3 cellular contexts compared by ENCODE assay signal in the genomic region with DNA sequence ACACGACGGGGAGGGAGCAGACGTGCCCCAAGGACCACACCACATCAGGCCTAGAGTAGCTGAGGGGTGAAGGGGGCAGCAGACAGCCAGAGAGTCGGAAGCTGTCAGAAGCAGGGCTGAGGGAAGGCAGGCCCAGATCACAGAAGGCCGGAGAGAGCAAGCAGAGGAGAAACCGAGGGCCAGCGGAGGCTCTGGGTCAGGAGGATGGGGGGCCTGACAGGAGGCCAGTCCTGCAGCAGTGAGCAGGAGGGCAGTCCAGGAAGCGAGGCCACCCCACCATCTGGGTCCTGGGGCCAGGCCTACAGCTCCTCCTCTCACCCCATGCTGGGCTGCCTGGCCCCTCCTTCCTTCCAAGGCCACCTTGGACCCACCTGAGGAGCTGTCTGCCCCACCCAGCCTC.
TF ChIP-seq lines count a peak whose summit lies in the region.

No MANE protein-coding gene starts in this region.

TF ChIP-seq in GM23338, 12 proteins besides CTCF, POLR2A, EP300 and RAD21 (continues in another document):
- TF ChIP-seq, protein P1, sequence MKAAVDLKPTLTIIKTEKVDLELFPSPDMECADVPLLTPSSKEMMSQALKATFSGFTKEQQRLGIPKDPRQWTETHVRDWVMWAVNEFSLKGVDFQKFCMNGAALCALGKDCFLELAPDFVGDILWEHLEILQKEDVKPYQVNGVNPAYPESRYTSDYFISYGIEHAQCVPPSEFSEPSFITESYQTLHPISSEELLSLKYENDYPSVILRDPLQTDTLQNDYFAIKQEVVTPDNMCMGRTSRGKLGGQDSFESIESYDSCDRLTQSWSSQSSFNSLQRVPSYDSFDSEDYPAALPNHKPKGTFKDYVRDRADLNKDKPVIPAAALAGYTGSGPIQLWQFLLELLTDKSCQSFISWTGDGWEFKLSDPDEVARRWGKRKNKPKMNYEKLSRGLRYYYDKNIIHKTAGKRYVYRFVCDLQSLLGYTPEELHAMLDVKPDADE (IDR thresholded peaks at IDR 0.05), result no peak
- TF ChIP-seq CREB1 (CRISPR knock-in tag; IDR thresholded peaks at IDR 0.05; ENCODE audit: low read depth), result no peak
- TF ChIP-seq, protein P2, sequence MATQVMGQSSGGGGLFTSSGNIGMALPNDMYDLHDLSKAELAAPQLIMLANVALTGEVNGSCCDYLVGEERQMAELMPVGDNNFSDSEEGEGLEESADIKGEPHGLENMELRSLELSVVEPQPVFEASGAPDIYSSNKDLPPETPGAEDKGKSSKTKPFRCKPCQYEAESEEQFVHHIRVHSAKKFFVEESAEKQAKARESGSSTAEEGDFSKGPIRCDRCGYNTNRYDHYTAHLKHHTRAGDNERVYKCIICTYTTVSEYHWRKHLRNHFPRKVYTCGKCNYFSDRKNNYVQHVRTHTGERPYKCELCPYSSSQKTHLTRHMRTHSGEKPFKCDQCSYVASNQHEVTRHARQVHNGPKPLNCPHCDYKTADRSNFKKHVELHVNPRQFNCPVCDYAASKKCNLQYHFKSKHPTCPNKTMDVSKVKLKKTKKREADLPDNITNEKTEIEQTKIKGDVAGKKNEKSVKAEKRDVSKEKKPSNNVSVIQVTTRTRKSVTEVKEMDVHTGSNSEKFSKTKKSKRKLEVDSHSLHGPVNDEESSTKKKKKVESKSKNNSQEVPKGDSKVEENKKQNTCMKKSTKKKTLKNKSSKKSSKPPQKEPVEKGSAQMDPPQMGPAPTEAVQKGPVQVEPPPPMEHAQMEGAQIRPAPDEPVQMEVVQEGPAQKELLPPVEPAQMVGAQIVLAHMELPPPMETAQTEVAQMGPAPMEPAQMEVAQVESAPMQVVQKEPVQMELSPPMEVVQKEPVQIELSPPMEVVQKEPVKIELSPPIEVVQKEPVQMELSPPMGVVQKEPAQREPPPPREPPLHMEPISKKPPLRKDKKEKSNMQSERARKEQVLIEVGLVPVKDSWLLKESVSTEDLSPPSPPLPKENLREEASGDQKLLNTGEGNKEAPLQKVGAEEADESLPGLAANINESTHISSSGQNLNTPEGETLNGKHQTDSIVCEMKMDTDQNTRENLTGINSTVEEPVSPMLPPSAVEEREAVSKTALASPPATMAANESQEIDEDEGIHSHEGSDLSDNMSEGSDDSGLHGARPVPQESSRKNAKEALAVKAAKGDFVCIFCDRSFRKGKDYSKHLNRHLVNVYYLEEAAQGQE (IDR thresholded peaks at IDR 0.05; ENCODE audit: unreplicated experiment), result no peak

TF ChIP-seq in WTC11, 78 proteins besides CTCF, POLR2A, EP300 and RAD21:
- no peak for TF ChIP-seq NFE2L1 (CRISPR knock-in tag; IDR thresholded peaks at IDR 0.05)
- no peak for TF ChIP-seq ZNF263 (CRISPR knock-in tag; IDR thresholded peaks at IDR 0.05; ENCODE audit: low read depth)
- TF ChIP-seq, protein P3, sequence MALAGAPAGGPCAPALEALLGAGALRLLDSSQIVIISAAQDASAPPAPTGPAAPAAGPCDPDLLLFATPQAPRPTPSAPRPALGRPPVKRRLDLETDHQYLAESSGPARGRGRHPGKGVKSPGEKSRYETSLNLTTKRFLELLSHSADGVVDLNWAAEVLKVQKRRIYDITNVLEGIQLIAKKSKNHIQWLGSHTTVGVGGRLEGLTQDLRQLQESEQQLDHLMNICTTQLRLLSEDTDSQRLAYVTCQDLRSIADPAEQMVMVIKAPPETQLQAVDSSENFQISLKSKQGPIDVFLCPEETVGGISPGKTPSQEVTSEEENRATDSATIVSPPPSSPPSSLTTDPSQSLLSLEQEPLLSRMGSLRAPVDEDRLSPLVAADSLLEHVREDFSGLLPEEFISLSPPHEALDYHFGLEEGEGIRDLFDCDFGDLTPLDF (CRISPR knock-in tag; IDR thresholded peaks at IDR 0.05), result no peak
- no peak for TF ChIP-seq FOXJ3 (CRISPR knock-in tag; IDR thresholded peaks at IDR 0.05; ENCODE audit: borderline replicate concordance)
- TF ChIP-seq, protein P4, sequence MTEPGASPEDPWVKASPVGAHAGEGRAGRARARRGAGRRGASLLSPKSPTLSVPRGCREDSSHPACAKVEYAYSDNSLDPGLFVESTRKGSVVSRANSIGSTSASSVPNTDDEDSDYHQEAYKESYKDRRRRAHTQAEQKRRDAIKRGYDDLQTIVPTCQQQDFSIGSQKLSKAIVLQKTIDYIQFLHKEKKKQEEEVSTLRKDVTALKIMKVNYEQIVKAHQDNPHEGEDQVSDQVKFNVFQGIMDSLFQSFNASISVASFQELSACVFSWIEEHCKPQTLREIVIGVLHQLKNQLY (CRISPR knock-in tag; IDR thresholded peaks at IDR 0.05), result no peak

TF ChIP-seq in HepG2, 621 proteins besides CTCF, POLR2A, EP300 and RAD21:
- TF ChIP-seq NFYB (CRISPR knock-in tag; IDR thresholded peaks at IDR 0.05), result no peak
- no peak for TF ChIP-seq MAZ (IDR thresholded peaks at IDR 0.05; ENCODE audit: borderline replicate concordance, low read depth, low read length)
- TF ChIP-seq MAZ (CRISPR knock-in tag; IDR thresholded peaks at IDR 0.05; ENCODE audit: low read depth), result 0 out of 2 replicates have a peak, but pooled peaks have one; percentile 33
